ENCODE assay signal across 8 cellular contexts in genomic region chr2:29113891-29114321, GRCh38. TPM values are rescaled to one million over a fixed set of nuclear protein-coding genes. Genes with fewer than 3 reads are reported as not detected.
DNase-seq lines count a peak whose midpoint lies in the region; ATAC-seq and TF ChIP-seq lines count a peak whose summit lies in the region.

No MANE protein-coding gene starts in this region.

- H3F3A ChIP-seq in smooth muscle cell (ENCODE audit: low read depth): peaks cover 26% of the 10 kb centered on the region

- H3K9ac ChIP-seq in smooth muscle cell (ENCODE audit: low read depth): peak overlapping the region; percentile 63

- no peak for TF ChIP-seq CTCF in foreskin fibroblast (IDR thresholded peaks at IDR 0.05; ENCODE audit: low read depth, low read length)
- TF ChIP-seq CTCF in smooth muscle cell (IDR thresholded peaks at IDR 0.05; ENCODE audit: borderline replicate concordance, insufficient read depth, poor library complexity, severe bottlenecking): no peak

- peaks cover 9% of the 10 kb centered on the region for H3K4me1 ChIP-seq in smooth muscle cell (ENCODE audit: low read depth)

- H2AFZ ChIP-seq in smooth muscle cell (ENCODE audit: low read depth): no peak overlapping the region

- H3K4me3 Mint-ChIP-seq in T-cell: peak overlapping the region; percentile 88 to 96 (median 90)

- no peaks in the 10 kb centered on the region for H3K36me3 ChIP-seq in smooth muscle cell (ENCODE audit: low read depth)

- H3K27ac ChIP-seq in smooth muscle cell (ENCODE audit: low read depth): peak overlapping the region; percentile 87

- no peaks in the 10 kb centered on the region for H3K9me3 ChIP-seq in smooth muscle cell (replicated peaks; ENCODE audit: low read depth)

- no peaks in the 10 kb centered on the region for H3K9me3 Mint-ChIP-seq in T-cell

- POLR2A ChIA-PET in T-cell (lab: Charles Lee): interaction anchor here in 1 of 2 donors (0.5 kb wide), 1 partner anchor 26 kb away, joined by 3 read pairs; no protein-coding TSS in a partner anchor

- peaks cover 24% of the 10 kb centered on the region for H3K79me2 ChIP-seq in smooth muscle cell (ENCODE audit: low read depth)

- peak overlapping the region; percentile 93 for H3K4me2 ChIP-seq in smooth muscle cell

- no peaks in the 10 kb centered on the region for H3K36me3 Mint-ChIP-seq in T-cell

- WGBS in smooth muscle cell (ENCODE audit: low lambda C conversion rate): 28% methylated on average over 4 of the region's 4 CpGs

- H4K20me1 ChIP-seq in smooth muscle cell (ENCODE audit: low read depth): no peaks in the 10 kb centered on the region

- H3K4me1 Mint-ChIP-seq in T-cell: peaks cover 34 to 37% (median 35%) of the 10 kb centered on the region in 3 donors

- H3K27me3 ChIP-seq in smooth muscle cell (ENCODE audit: low read depth): no peaks in the 10 kb centered on the region

- peaks cover 0 to 3% of the 10 kb centered on the region in 2 donors for H3K27me3 Mint-ChIP-seq in T-cell

- H3K4me3 ChIP-seq in foreskin fibroblast (ENCODE audit: low read depth in 1 of 2, low read length in 2 of 2) (no peak overlapping the region), smooth muscle cell (no peak overlapping the region)

- ATAC-seq in T-cell (replicated peaks in 1 of 4): no peak
- ATAC-seq in GM21825 (IDR thresholded peaks at IDR 0.05; ENCODE audit: unreplicated experiment): no peak
- no peak for ATAC-seq in GM19395 (IDR thresholded peaks at IDR 0.05; ENCODE audit: unreplicated experiment)

- peak overlapping the region; percentile 93 to 97 for H3K27ac Mint-ChIP-seq in T-cell

- DNase-seq in DMS53 treated with DMSO at 0.1 percent for 48 hours (lab: John Stamatoyannopoulos, UW; ENCODE audit: unreplicated experiment) (peak; percentile 76), HT-29 (ENCODE audit: low spot score) (peak; percentile 97), T-cell (no peak), foreskin fibroblast (peak; percentile 85 to 95), smooth muscle cell (lab: John Stamatoyannopoulos, UW; ENCODE audit: unreplicated experiment) (no peak), NCI-H1436 (lab: John Stamatoyannopoulos, UW) (no peak)

- CTCF ChIA-PET in T-cell (lab: Charles Lee): no interaction called here

RNA-seq across cellular contexts. Expression of gene CLIP4, which starts 1.3 kb away (rescaled TPM):
- total RNA-seq in HT-29 (2014; rRNA removed; shearing (Covaris generic)): 9.1 and 11.3 TPM in 2 replicates
- total RNA-seq in T-cell (10 to 100 TPM; 38.4 to 54.2 (median 47.7) TPM), smooth muscle cell (18.9 and 27.1 TPM in 2 replicates)
- 5.7 and 12.5 TPM in 2 replicates for polyA plus RNA-seq in smooth muscle cell

RNA-seq across cellular contexts. Expression of gene PCARE, which starts 39.6 kb away (rescaled TPM):
- total RNA-seq in HT-29 (2014; rRNA removed; shearing (Covaris generic)): not detected in 2 replicates
- total RNA-seq in T-cell (not detected), smooth muscle cell (not detected in 2 replicates)
- not detected in 2 replicates for polyA plus RNA-seq in smooth muscle cell

Comparison
In these comparisons a context has a peak if more than half of its experiments do, and no peak if none do; other contexts are left out.
1. DNase-seq: peak in DMS53 treated with DMSO at 0.1 percent for 48 hours (single experiment), HT-29 (single experiment) and foreskin fibroblast (2 of 2); none in T-cell (0 of 34), smooth muscle cell (single experiment) and NCI-H1436 (single experiment).